In the genomic region with DNA sequence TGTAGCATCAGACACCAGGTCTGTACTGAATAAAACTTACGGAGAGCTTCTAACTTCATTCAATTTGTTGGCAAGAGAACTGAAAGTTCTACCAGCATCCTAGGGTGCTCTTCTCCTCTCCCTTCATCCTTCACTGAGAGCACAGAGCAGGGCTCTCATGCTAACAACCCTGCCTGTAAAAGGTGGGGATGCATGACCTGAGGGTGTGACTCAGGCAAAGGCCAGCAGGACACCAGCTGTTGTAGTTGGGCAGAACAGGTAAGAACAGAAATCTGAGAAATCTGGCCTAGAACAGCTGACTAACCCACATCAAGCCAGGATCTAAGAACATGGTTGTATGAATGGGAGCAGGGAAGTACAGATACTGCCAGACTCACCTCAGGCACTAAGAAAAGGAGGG, we compare ENCODE assay signal across 3 cellular contexts.
TF ChIP-seq lines count a peak whose summit lies in the region.

No MANE protein-coding gene starts in this region.

TF ChIP-seq in SK-N-SH, 30 proteins besides CTCF, POLR2A, EP300 and RAD21 (continued from another document):
- TF ChIP-seq, protein P1, sequence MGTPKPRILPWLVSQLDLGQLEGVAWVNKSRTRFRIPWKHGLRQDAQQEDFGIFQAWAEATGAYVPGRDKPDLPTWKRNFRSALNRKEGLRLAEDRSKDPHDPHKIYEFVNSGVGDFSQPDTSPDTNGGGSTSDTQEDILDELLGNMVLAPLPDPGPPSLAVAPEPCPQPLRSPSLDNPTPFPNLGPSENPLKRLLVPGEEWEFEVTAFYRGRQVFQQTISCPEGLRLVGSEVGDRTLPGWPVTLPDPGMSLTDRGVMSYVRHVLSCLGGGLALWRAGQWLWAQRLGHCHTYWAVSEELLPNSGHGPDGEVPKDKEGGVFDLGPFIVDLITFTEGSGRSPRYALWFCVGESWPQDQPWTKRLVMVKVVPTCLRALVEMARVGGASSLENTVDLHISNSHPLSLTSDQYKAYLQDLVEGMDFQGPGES (IDR thresholded peaks at IDR 0.05; ENCODE audit: low read depth, low read length), result no peak
- TF ChIP-seq, protein P2, sequence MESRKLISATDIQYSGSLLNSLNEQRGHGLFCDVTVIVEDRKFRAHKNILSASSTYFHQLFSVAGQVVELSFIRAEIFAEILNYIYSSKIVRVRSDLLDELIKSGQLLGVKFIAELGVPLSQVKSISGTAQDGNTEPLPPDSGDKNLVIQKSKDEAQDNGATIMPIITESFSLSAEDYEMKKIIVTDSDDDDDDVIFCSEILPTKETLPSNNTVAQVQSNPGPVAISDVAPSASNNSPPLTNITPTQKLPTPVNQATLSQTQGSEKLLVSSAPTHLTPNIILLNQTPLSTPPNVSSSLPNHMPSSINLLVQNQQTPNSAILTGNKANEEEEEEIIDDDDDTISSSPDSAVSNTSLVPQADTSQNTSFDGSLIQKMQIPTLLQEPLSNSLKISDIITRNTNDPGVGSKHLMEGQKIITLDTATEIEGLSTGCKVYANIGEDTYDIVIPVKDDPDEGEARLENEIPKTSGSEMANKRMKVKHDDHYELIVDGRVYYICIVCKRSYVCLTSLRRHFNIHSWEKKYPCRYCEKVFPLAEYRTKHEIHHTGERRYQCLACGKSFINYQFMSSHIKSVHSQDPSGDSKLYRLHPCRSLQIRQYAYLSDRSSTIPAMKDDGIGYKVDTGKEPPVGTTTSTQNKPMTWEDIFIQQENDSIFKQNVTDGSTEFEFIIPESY (IDR thresholded peaks at IDR 0.05; ENCODE audit: borderline replicate concordance, low read depth), result no peak
- TF ChIP-seq, protein P3, sequence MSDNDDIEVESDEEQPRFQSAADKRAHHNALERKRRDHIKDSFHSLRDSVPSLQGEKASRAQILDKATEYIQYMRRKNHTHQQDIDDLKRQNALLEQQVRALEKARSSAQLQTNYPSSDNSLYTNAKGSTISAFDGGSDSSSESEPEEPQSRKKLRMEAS (IDR thresholded peaks at IDR 0.05; ENCODE audit: low read depth), result no peak
- TF ChIP-seq JUND (IDR thresholded peaks at IDR 0.05) (no peak), EZH2phosphoT487 (IDR thresholded peaks at IDR 0.05; ENCODE audit: borderline replicate concordance, low read depth) (no peak), RFX5 (IDR thresholded peaks at IDR 0.05; ENCODE audit: low read length) (no peak), SMC3 (IDR thresholded peaks at IDR 0.05; ENCODE audit: low read depth, low read length) (no peak), GABPA (IDR thresholded peaks at IDR 0.05; ENCODE audit: low read depth) (no peak)
- TF ChIP-seq, protein P4, sequence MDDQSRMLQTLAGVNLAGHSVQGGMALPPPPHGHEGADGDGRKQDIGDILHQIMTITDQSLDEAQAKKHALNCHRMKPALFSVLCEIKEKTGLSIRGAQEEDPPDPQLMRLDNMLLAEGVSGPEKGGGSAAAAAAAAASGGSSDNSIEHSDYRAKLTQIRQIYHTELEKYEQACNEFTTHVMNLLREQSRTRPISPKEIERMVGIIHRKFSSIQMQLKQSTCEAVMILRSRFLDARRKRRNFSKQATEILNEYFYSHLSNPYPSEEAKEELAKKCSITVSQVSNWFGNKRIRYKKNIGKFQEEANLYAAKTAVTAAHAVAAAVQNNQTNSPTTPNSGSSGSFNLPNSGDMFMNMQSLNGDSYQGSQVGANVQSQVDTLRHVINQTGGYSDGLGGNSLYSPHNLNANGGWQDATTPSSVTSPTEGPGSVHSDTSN (IDR thresholded peaks at IDR 0.05), result no peak

TF ChIP-seq in SK-N-SH treated with all-trans-retinoic acid at 6 μM for 48 hours, 23 proteins besides CTCF, POLR2A, EP300 and RAD21:
- TF ChIP-seq, protein P5, sequence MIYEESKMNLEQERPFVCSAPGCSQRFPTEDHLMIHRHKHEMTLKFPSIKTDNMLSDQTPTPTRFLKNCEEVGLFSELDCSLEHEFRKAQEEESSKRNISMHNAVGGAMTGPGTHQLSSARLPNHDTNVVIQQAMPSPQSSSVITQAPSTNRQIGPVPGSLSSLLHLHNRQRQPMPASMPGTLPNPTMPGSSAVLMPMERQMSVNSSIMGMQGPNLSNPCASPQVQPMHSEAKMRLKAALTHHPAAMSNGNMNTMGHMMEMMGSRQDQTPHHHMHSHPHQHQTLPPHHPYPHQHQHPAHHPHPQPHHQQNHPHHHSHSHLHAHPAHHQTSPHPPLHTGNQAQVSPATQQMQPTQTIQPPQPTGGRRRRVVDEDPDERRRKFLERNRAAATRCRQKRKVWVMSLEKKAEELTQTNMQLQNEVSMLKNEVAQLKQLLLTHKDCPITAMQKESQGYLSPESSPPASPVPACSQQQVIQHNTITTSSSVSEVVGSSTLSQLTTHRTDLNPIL (CRISPR knock-in tag; IDR thresholded peaks at IDR 0.05; ENCODE audit: low read depth), result no peak
- no peak for TF ChIP-seq CSDC2 (CRISPR knock-in tag; IDR thresholded peaks at IDR 0.05)
- no peak for TF ChIP-seq ZFP30 (CRISPR knock-in tag; IDR thresholded peaks at IDR 0.05)

TF ChIP-seq in IMR-90, 13 proteins besides CTCF, POLR2A, EP300 and RAD21 (continued from another document):
- TF ChIP-seq MXI1 (IDR thresholded peaks at IDR 0.05; ENCODE audit: borderline replicate concordance, low read depth, low read length), result no peak
- TF ChIP-seq RFX5 (IDR thresholded peaks at IDR 0.05; ENCODE audit: low read depth, low read length), result no peak
- no peak for TF ChIP-seq RCOR1 (IDR thresholded peaks at IDR 0.05; ENCODE audit: insufficient replicate concordance, low read length)
- TF ChIP-seq SMC3 (IDR thresholded peaks at IDR 0.05; ENCODE audit: low read depth, low read length), result no peak
- TF ChIP-seq, protein P6, sequence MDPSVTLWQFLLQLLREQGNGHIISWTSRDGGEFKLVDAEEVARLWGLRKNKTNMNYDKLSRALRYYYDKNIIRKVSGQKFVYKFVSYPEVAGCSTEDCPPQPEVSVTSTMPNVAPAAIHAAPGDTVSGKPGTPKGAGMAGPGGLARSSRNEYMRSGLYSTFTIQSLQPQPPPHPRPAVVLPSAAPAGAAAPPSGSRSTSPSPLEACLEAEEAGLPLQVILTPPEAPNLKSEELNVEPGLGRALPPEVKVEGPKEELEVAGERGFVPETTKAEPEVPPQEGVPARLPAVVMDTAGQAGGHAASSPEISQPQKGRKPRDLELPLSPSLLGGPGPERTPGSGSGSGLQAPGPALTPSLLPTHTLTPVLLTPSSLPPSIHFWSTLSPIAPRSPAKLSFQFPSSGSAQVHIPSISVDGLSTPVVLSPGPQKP (IDR thresholded peaks at IDR 0.05; ENCODE audit: borderline replicate concordance, low read depth, low read length), result no peak
- TF ChIP-seq NFE2L2 (IDR thresholded peaks at IDR 0.05; ENCODE audit: low read depth, low read length), result no peak
- no peak for TF ChIP-seq MAZ (IDR thresholded peaks at IDR 0.05; ENCODE audit: borderline replicate concordance, low read depth, low read length)
